8 cellular contexts compared by ENCODE assay signal in genomic region chr6:113564401-113565161, GRCh38.
A peak's percentile ranks its signal among the peaks of the same experiment; 100 is the strongest.
DNase-seq lines count a peak whose midpoint lies in the region; ATAC-seq and TF ChIP-seq lines count a peak whose summit lies in the region.

No MANE protein-coding gene starts in this region.

- peak; percentile 80 for ATAC-seq in GM18867 (IDR thresholded peaks at IDR 0.05; ENCODE audit: unreplicated experiment)
- peak; percentile 45 for ATAC-seq in HG03442 (IDR thresholded peaks at IDR 0.05; ENCODE audit: unreplicated experiment)
- ATAC-seq in esophagus mucosa, result peak; percentile 61
- no peak for ATAC-seq in activated T-cell treated with anti-CD3 and anti-CD28 coated beads, Interleukin-2, amount 50 U/mL, for 72 hours (replicated peaks in 1 of 2)

- no peaks in the 10 kb centered on the region for H3K27me3 ChIP-seq in NT2/D1 (ENCODE audit: insufficient read depth, insufficient read length)
- no peaks in the 10 kb centered on the region for H3K27me3 ChIP-seq in uterus

- H3K4me3 Mint-ChIP-seq in activated T-cell treated with anti-CD3 and anti-CD28 coated beads, Interleukin-2, amount 50 U/mL, for 72 hours, result no peak overlapping the region

- H3K9me3 Mint-ChIP-seq in activated T-cell treated with anti-CD3 and anti-CD28 coated beads, Interleukin-2, amount 50 U/mL, for 72 hours, result peaks cover 0 to 1% of the 10 kb centered on the region in 2 donors

- H3K9me3 ChIP-seq in NT2/D1 (ENCODE audit: insufficient read depth, low read length), result no peaks in the 10 kb centered on the region
- no peaks in the 10 kb centered on the region for H3K9me3 ChIP-seq in uterus

- no peak for TF ChIP-seq CTCF in uterus (IDR thresholded peaks at IDR 0.05)

- TF ChIP-seq POLR2A in uterus (IDR thresholded peaks at IDR 0.05), result no peak

- no peaks in the 10 kb centered on the region for H3K27me3 Mint-ChIP-seq in activated T-cell treated with anti-CD3 and anti-CD28 coated beads, Interleukin-2, amount 50 U/mL, for 72 hours (ENCODE audit: low read depth)

- no peak overlapping the region for H3K27ac Mint-ChIP-seq in activated T-cell treated with anti-CD3 and anti-CD28 coated beads, Interleukin-2, amount 50 U/mL, for 72 hours

- intact Hi-C loops in uterus (cut with DNase I; ENCODE audit: low total_unique reads), result no loop called here

- peak overlapping the region; percentile 70 to 75 for H3K27ac ChIP-seq in uterus

- DNase-seq in NT2/D1 (ENCODE audit: low read depth, low spot score) (peak; percentile 79), middle frontal gyrus (ENCODE audit: extremely low spot score, low spot score) (peak; percentile 71), uterus (peak; percentile 70 to 77), SW 1271 (lab: John Stamatoyannopoulos, UW) (no peak)
- DNase-seq in activated T-cell treated with anti-CD3 and anti-CD28 coated beads, Interleukin-2, amount 50 U/mL, for 72 hours, result no peak

- no peaks in the 10 kb centered on the region for H3K36me3 Mint-ChIP-seq in activated T-cell treated with anti-CD3 and anti-CD28 coated beads, Interleukin-2, amount 50 U/mL, for 72 hours (ENCODE audit: insufficient read depth in 2 of 2)

- H3K9ac ChIP-seq in NT2/D1 (ENCODE audit: insufficient read length, low read depth), result no peak overlapping the region

- no peaks in the 10 kb centered on the region for H3K4me1 ChIP-seq in NT2/D1 (ENCODE audit: insufficient read depth, insufficient read length)
- no peaks in the 10 kb centered on the region for H3K4me1 ChIP-seq in uterus

- H3K36me3 ChIP-seq in NT2/D1 (ENCODE audit: insufficient read depth, insufficient read length, low read length) (no peaks in the 10 kb centered on the region), uterus (no peaks in the 10 kb centered on the region)

- H3K4me3 ChIP-seq in NT2/D1 (ENCODE audit: insufficient read length, low read depth), result no peak overlapping the region
- H3K4me3 ChIP-seq in uterus, result peak overlapping the region in 1 of 2 donors; percentile 30

- no peaks in the 10 kb centered on the region for H3K4me1 Mint-ChIP-seq in activated T-cell treated with anti-CD3 and anti-CD28 coated beads, Interleukin-2, amount 50 U/mL, for 72 hours (ENCODE audit: low read depth)

Comparison
In these comparisons a context has a peak if more than half of its experiments do, and no peak if none do; other contexts are left out.
1. ATAC-seq: peak in GM18867 (single experiment), HG03442 (single experiment) and esophagus mucosa (single experiment); none in activated T-cell treated with anti-CD3 and anti-CD28 coated beads, Interleukin-2, amount 50 U/mL, for 72 hours (0 of 2).
2. DNase-seq: peak in NT2/D1 (single experiment), middle frontal gyrus (single experiment) and uterus (2 of 2); none in SW 1271 (0 of 2) and activated T-cell treated with anti-CD3 and anti-CD28 coated beads, Interleukin-2, amount 50 U/mL, for 72 hours (0 of 2).